Comparison of ENCODE assay signal across 23 cellular contexts in genomic region chr6:169445227-169445626, GRCh38.
A peak's percentile ranks its signal among the peaks of the same experiment; 100 is the strongest.
DNase-seq lines count a peak whose midpoint lies in the region; ATAC-seq and TF ChIP-seq lines count a peak whose summit lies in the region.
"Had no signal": no experiment of that assay in that cellular context is flagged by ENCODE, and none has a peak within 500 bp of the region (broad histone marks: within the 10 kb centered on the region; RNA-seq: fewer than 3 reads in every experiment).

No MANE protein-coding gene starts in this region.

- H3K27me3 ChIP-seq in WERI-Rb-1 (ENCODE audit: insufficient read depth, low read depth, severe bottlenecking) (no peaks in the 10 kb centered on the region), upper lobe of left lung (no peaks in the 10 kb centered on the region)
- no peaks in the 10 kb centered on the region for H3K27me3 ChIP-seq in naive thymus-derived CD4-positive, alpha-beta T cell (ENCODE audit: control insufficient read depth in 2 of 2, insufficient read depth in 2 of 2, low read length in 2 of 2)
- H3K27me3 ChIP-seq: breast epithelium, gastrocnemius medialis, pancreas, suprapubic skin had no signal

- CTCF ChIA-PET in naive thymus-derived CD4-positive, alpha-beta T cell (lab: Charles Lee) = no interaction called here

- H3K4me1 ChIP-seq in naive thymus-derived CD4-positive, alpha-beta T cell (ENCODE audit: control insufficient read depth in 2 of 2, insufficient read depth in 2 of 2, low read length in 2 of 2) = no peaks in the 10 kb centered on the region
- H3K4me1 ChIP-seq in upper lobe of left lung = peaks cover 0 to 4% (median 0%) of the 10 kb centered on the region in 4 donors
- H3K4me1 ChIP-seq: breast epithelium, gastrocnemius medialis, pancreas had no signal

- TF ChIP-seq POLR2A in upper lobe of left lung (IDR thresholded peaks at IDR 0.05) = no peak

- H3K36me3 Mint-ChIP-seq in naive thymus-derived CD4-positive, alpha-beta T cell = peaks cover 0 to 4% (median 0%) of the 10 kb centered on the region in 5 donors
- H3K36me3 Mint-ChIP-seq: activated CD8-positive, alpha-beta memory T cell treated with anti-CD3 and anti-CD28 coated beads, Interleukin-2, amount 10 ng/mL, durations not matched to agents 7 days and 5 days; CD4-positive, CD25-positive, alpha-beta regulatory T cell had no signal

- H3K9me3 Mint-ChIP-seq in naive thymus-derived CD4-positive, alpha-beta T cell = no peaks in the 10 kb centered on the region
- H3K9me3 Mint-ChIP-seq: activated naive CD8-positive, alpha-beta T cell treated with anti-CD3 and anti-CD28 coated beads, Interleukin-2, amount 50 U/mL, for 24 hours; activated T-helper 2 cell treated with anti-CD3 and anti-CD28 coated beads, Interferon-gamma antibody, Interleukin-2, Interleukin-4, amounts not matched to agents 10 μg/mL and 5 μg/mL and 100 μg/mL, durations not matched to agents 14 hours and 24 hours and 36 hours had no signal

- peaks cover 2 to 15% (median 11%) of the 10 kb centered on the region in 5 donors for H3K27me3 Mint-ChIP-seq in naive thymus-derived CD4-positive, alpha-beta T cell

- no peaks in the 10 kb centered on the region for H3K9me3 ChIP-seq in WERI-Rb-1 (ENCODE audit: severe bottlenecking)
- H3K9me3 ChIP-seq in naive thymus-derived CD4-positive, alpha-beta T cell (ENCODE audit: control insufficient read depth in 2 of 3, low read length in 3 of 3) = no peaks in the 10 kb centered on the region
- H3K9me3 ChIP-seq in upper lobe of left lung = no peaks in the 10 kb centered on the region
- H3K9me3 ChIP-seq: breast epithelium, gastrocnemius medialis, pancreas, suprapubic skin had no signal

- H3K4me3 ChIP-seq in WERI-Rb-1 (ENCODE audit: low read depth, low read length) (no peak overlapping the region), fibroblast of the aortic adventitia (ENCODE audit: low read depth, low read length) (no peak overlapping the region), upper lobe of left lung (no peak overlapping the region)
- H3K4me3 ChIP-seq in naive thymus-derived CD4-positive, alpha-beta T cell (ENCODE audit: low read length) = no peak overlapping the region
- H3K4me3 ChIP-seq: breast epithelium, gastrocnemius medialis, suprapubic skin had no signal

- H3K36me3 ChIP-seq in WERI-Rb-1 = no peaks in the 10 kb centered on the region
- H3K36me3 ChIP-seq in naive thymus-derived CD4-positive, alpha-beta T cell (ENCODE audit: control insufficient read depth in 2 of 3, insufficient read depth in 3 of 3, low read length in 3 of 3) = no peaks in the 10 kb centered on the region
- no peaks in the 10 kb centered on the region for H3K36me3 ChIP-seq in upper lobe of left lung
- H3K36me3 ChIP-seq: breast epithelium, gastrocnemius medialis, pancreas, suprapubic skin had no signal

- no peak for ATAC-seq in GM19328 (IDR thresholded peaks at IDR 0.05; ENCODE audit: unreplicated experiment)
- no peak for ATAC-seq in naive thymus-derived CD4-positive, alpha-beta T cell
- ATAC-seq in upper lobe of left lung (ENCODE audit: low FRiP score in 2 of 2) = no peak
- ATAC-seq: activated CD8-positive, alpha-beta memory T cell treated with anti-CD3 and anti-CD28 coated beads, Interleukin-2, amount 10 ng/mL, durations not matched to agents 7 days and 5 days; activated naive CD8-positive, alpha-beta T cell treated with anti-CD3 and anti-CD28 coated beads, Interleukin-2, amount 50 U/mL, for 24 hours; gastrocnemius medialis had no signal

- H3K27ac ChIP-seq in 22Rv1 = no peak overlapping the region
- no peak overlapping the region for H3K27ac ChIP-seq in WERI-Rb-1
- H3K27ac ChIP-seq in naive thymus-derived CD4-positive, alpha-beta T cell (ENCODE audit: low read depth, low read length) = no peak overlapping the region
- H3K27ac ChIP-seq in upper lobe of left lung = no peak overlapping the region
- H3K27ac ChIP-seq: breast epithelium, dorsolateral prefrontal cortex, epithelial cell of prostate, gastrocnemius medialis, pancreas had no signal

- intact Hi-C loops in naive thymus-derived CD4-positive, alpha-beta T cell (cut with micrococcal nuclease) = no loop called here

- WGBS in upper lobe of left lung, 2 donors = 79 to 87% methylated on average over 7 of the region's 7 CpGs

- H3K27ac Mint-ChIP-seq in naive thymus-derived CD4-positive, alpha-beta T cell = no peak overlapping the region
- H3K27ac Mint-ChIP-seq: activated CD8-positive, alpha-beta memory T cell treated with anti-CD3 and anti-CD28 coated beads, Interleukin-2, amount 10 ng/mL, durations not matched to agents 7 days and 5 days; activated naive CD8-positive, alpha-beta T cell treated with anti-CD3 and anti-CD28 coated beads, Interleukin-2, amount 50 U/mL, for 24 hours; activated T-helper 2 cell treated with anti-CD3 and anti-CD28 coated beads, Interferon-gamma antibody, Interleukin-2, Interleukin-4, amounts not matched to agents 10 μg/mL and 5 μg/mL and 100 μg/mL, durations not matched to agents 14 hours and 24 hours and 36 hours; CD4-positive, CD25-positive, alpha-beta regulatory T cell had no signal

- POLR2A ChIA-PET in naive thymus-derived CD4-positive, alpha-beta T cell (lab: Charles Lee) = no interaction called here

- H3K4me1 Mint-ChIP-seq in naive thymus-derived CD4-positive, alpha-beta T cell = no peaks in the 10 kb centered on the region
- H3K4me1 Mint-ChIP-seq: activated CD8-positive, alpha-beta memory T cell treated with anti-CD3 and anti-CD28 coated beads, Interleukin-2, amount 10 ng/mL, durations not matched to agents 7 days and 5 days; activated naive CD8-positive, alpha-beta T cell treated with anti-CD3 and anti-CD28 coated beads, Interleukin-2, amount 50 U/mL, for 24 hours; CD4-positive, CD25-positive, alpha-beta regulatory T cell had no signal

- DNase-seq in WERI-Rb-1 = no peak
- DNase-seq in fibroblast of the aortic adventitia (ENCODE audit: low read depth) = no peak
- no peak for DNase-seq in NCI-H1092 (lab: John Stamatoyannopoulos, UW)
- DNase-seq in naive thymus-derived CD4-positive, alpha-beta T cell = no peak
- DNase-seq in upper lobe of left lung = no peak
- DNase-seq: activated CD4-positive, alpha-beta T cell treated with anti-CD3 and anti-CD28 coated beads for 4 hours; activated CD8-positive, alpha-beta memory T cell treated with anti-CD3 and anti-CD28 coated beads, Interleukin-2, amount 10 ng/mL, durations not matched to agents 7 days and 5 days; activated naive CD8-positive, alpha-beta T cell treated with anti-CD3 and anti-CD28 coated beads, Interleukin-2, amount 50 U/mL, for 24 hours; CD4-positive, CD25-positive, alpha-beta regulatory T cell; dorsolateral prefrontal cortex; gastrocnemius medialis; GF-D8; Kasumi-1; NCI-H524; pancreas; SW 1271 had no signal

- no peak overlapping the region for H3K4me3 Mint-ChIP-seq in naive thymus-derived CD4-positive, alpha-beta T cell
- H3K4me3 Mint-ChIP-seq: activated CD8-positive, alpha-beta memory T cell treated with anti-CD3 and anti-CD28 coated beads, Interleukin-2, amount 10 ng/mL, durations not matched to agents 7 days and 5 days; activated naive CD8-positive, alpha-beta T cell treated with anti-CD3 and anti-CD28 coated beads, Interleukin-2, amount 50 U/mL, for 24 hours; CD4-positive, CD25-positive, alpha-beta regulatory T cell had no signal

- TF ChIP-seq CTCF in 22Rv1 (IDR thresholded peaks at IDR 0.05) (peak; percentile 21), GM12873 (IDR thresholded peaks at IDR 0.05; ENCODE audit: insufficient read depth, low read depth, low read length, missing control alignments) (peak; percentile 29), WERI-Rb-1 (IDR thresholded peaks at IDR 0.05; ENCODE audit: low read depth, low read length) (peak; percentile 41; the same call in 1 of the 2 replicates), fibroblast of the aortic adventitia (IDR thresholded peaks at IDR 0.05; ENCODE audit: insufficient read depth, low read length) (peak; percentile 23), upper lobe of left lung (IDR thresholded peaks at IDR 0.05) (no peak)

- TF ChIP-seq EP300 in upper lobe of left lung (IDR thresholded peaks at IDR 0.05) = no peak

Comparison
In these comparisons a context has a peak if more than half of its experiments do, and no peak if none do; other contexts are left out.
1. CTCF ChIP-seq: peak in 22Rv1 (single experiment), GM12873 (single experiment), WERI-Rb-1 (single experiment) and fibroblast of the aortic adventitia (single experiment); none in upper lobe of left lung (0 of 6).